8 cellular contexts compared by ENCODE assay signal in the genomic region with DNA sequence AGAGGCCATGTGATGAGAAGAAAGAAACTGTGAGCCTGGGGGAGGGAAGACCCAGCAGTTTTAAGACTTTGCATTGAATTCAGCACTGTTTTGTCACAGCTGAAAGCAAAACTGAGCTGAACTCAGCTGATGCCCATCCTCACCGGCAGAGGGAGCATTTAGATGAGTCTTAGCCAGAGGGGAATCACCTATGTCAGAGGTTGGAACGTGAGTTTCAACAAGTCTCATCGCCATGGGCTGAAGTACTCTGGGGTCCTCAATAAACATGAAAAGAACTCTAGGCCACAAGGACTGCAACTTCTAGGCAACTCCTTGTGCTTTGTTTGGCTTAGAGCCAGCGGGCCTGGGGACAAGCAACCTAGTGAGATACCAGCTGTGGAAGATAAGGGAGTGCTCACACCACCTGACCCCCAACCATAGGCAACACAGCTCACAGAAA.
DNase-seq lines count a peak whose midpoint lies in the region; TF ChIP-seq lines count a peak whose summit lies in the region.

No MANE protein-coding gene starts in this region.

- in situ Hi-C loops in GM23248 (cut with MboI): no loop called here

- H3K4me2 ChIP-seq in GM23248 (ENCODE audit: unreplicated experiment): no peak overlapping the region

- no peaks in the 10 kb centered on the region for H3K27me3 ChIP-seq in GM23248 (replicated peaks; ENCODE audit: insufficient read depth)

- H3F3A ChIP-seq in GM23248 (ENCODE audit: insufficient read depth): no peaks in the 10 kb centered on the region

- H3K4me3 ChIP-seq in GM23248: no peak overlapping the region

- no peak overlapping the region; the same call in 1 of the 2 replicates for H2AFZ ChIP-seq in GM23248

- no peak overlapping the region for H3K9ac ChIP-seq in GM23248

- no peaks in the 10 kb centered on the region for H3K79me2 ChIP-seq in GM23248 (ENCODE audit: insufficient read depth)

- H3K36me3 ChIP-seq in GM23248 (ENCODE audit: low read depth): no peaks in the 10 kb centered on the region

- H3K27ac ChIP-seq in GM23248: no peak overlapping the region

- TF ChIP-seq CTCF in GM12872 (IDR thresholded peaks at IDR 0.05; ENCODE audit: insufficient read depth, low read depth, low read length): peak; percentile 94

- H3K4me1 ChIP-seq in GM23248 (ENCODE audit: insufficient read depth): no peaks in the 10 kb centered on the region

- no peaks in the 10 kb centered on the region for H3K9me2 ChIP-seq in GM23248 (ENCODE audit: insufficient read depth)

- 14 to 15% methylated on average over 4 of the region's 4 CpGs for WGBS in GM23248 (ENCODE audit: low coverage in 1 of 2, low lambda C conversion rate in 2 of 2, missing lambda C conversion rate in 2 of 2), 2 experiments

- DNase-seq in GM23248 (peak; percentile 68), KG1 (lab: John Stamatoyannopoulos, UW) (peak; percentile 40), SKM-1 treated with dmso at 0.1 percent for 144 hours (lab: John Stamatoyannopoulos, UW; ENCODE audit: unreplicated experiment) (peak; percentile 30), amniotic stem cell (lab: John Stamatoyannopoulos, UW) (peak; percentile 27), iPS-NIHi7 (ENCODE audit: extremely low spot score) (peak; percentile 65), HPDE6-E6E7 (ENCODE audit: extremely low spot score) (no peak)
- DNase-seq in stimulated activated CD4-positive, alpha-beta T cell treated with anti-CD3 and anti-CD28 coated beads, Interleukin-1b, Interleukin-23, amount 100 ng/mL, for 1 hour (ENCODE audit: low read depth in 2 of 2): peak; percentile 3 to 27

- H3K9me3 ChIP-seq in GM23248 (ENCODE audit: low read depth): no peaks in the 10 kb centered on the region

- no peaks in the 10 kb centered on the region for H4K20me1 ChIP-seq in GM23248 (ENCODE audit: insufficient read depth)
